In genomic region chr20:39480644-39481043, GRCh38 we compare ENCODE assay signal across 32 cellular contexts.
"Had no signal": no experiment of that assay in that cellular context is flagged by ENCODE, and none has a peak within 500 bp of the region (broad histone marks: within the 10 kb centered on the region; RNA-seq: fewer than 3 reads in every experiment).

No MANE protein-coding gene starts in this region.

- H3K27me3 ChIP-seq: MG63 had no signal

- H3K9me3 ChIP-seq: MG63 had no signal

- H3K36me3 ChIP-seq: MG63 had no signal

- H3K4me3 ChIP-seq: MG63 had no signal

- DNase-seq: Karpas-422, Kasumi-1, MG63, MM.1S, MV-4-11, NCI-H1048, NCI-H1092, NCI-H1092 treated with DMSO at 0.1 percent for 48 hours, NCI-H1105, NCI-H1417 treated with DMSO at 0.1 percent for 48 hours, NCI-H1436, NCI-H1436 treated with DMSO at 0.1 percent for 48 hours, NCI-H146, NCI-H1694, NCI-H1694 treated with DMSO at 0.1 percent for 48 hours, NCI-H187, NCI-H187 treated with DMSO at 0.1 percent for 48 hours, NCI-H1930, NCI-H2029, NCI-H2029 treated with DMSO at 0.1 percent for 48 hours, NCI-H2081, NCI-H2081 treated with DMSO at 0.1 percent for 48 hours, NCI-H2107, NCI-H2171, NCI-H2171 treated with DMSO at 0.1 percent for 48 hours, NCI-H226, NCI-H345, NCI-H446, NCI-H446 treated with DMSO at 0.1 percent for 48 hours, NCI-H510A, NCI-H510A treated with DMSO at 0.1 percent for 48 hours, NCI-H524 had no signal
